8 cellular contexts compared by ENCODE assay signal in the genomic region with DNA sequence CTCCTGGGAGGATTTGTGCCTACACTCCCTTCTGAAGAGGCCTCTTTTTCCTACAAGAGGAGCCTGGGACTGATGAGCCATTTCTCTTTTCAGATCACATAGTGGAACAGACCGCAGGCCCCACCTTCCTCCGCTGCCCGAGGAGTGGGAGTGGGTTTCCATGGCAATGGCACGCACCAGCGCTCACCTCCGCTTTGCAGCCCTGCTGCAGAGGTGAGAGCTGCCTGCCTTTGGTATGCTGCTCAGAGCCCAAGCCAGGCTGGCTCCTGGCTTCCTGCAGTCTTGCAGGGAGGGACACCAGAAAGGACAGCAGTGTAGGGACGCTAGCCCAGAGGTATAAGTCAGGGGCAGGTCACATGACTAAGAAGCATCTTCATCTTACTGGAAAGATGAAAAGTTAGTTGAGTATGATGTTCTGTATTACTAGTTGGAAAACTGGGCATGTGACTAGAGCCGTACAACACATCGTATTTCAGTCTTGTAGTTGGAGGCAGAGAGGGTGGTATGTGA. TPM values are rescaled to one million over a fixed set of nuclear protein-coding genes. Genes with fewer than 3 reads are reported as not detected.
DNase-seq lines count a peak whose midpoint lies in the region; ATAC-seq and TF ChIP-seq lines count a peak whose summit lies in the region.
"Had no signal": no experiment of that assay in that cellular context is flagged by ENCODE, and none has a peak within 500 bp of the region (broad histone marks: within the 10 kb centered on the region; RNA-seq: fewer than 3 reads in every experiment).

No MANE protein-coding gene starts in this region.

- ATAC-seq in GM18873 (IDR thresholded peaks at IDR 0.05; ENCODE audit: low FRiP score, unreplicated experiment), result peak; percentile 67
- peak; percentile 56 for ATAC-seq in GM23338

- intact Hi-C loops in mammary epithelial cell (cut with micrococcal nuclease), result no loop called here

- no peak overlapping the region for H3K4me2 ChIP-seq in GM23338
- H3K4me2 ChIP-seq in mammary epithelial cell (ENCODE audit: insufficient read depth, low read depth, low read length), result peak overlapping the region; percentile 57

- H3K4me3 Mint-ChIP-seq in GM23338, result no peak overlapping the region

- H3K36me3 ChIP-seq in GM23338 (ENCODE audit: insufficient read depth), result 0 out of 2 replicates have a peak, but pooled peaks cover 2% of the 10 kb centered on the region
- H3K36me3 ChIP-seq in mammary epithelial cell (ENCODE audit: insufficient read depth, low read length), result no peaks in the 10 kb centered on the region
- no peaks in the 10 kb centered on the region for H3K36me3 ChIP-seq in tibial nerve

- H3K79me2 ChIP-seq in GM23338 (replicated peaks; ENCODE audit: insufficient read depth) (no peaks in the 10 kb centered on the region), mammary epithelial cell (ENCODE audit: insufficient read depth, low read length) (no peaks in the 10 kb centered on the region)

- H3K27me3 ChIP-seq in GM23338 (ENCODE audit: insufficient read depth), result no peaks in the 10 kb centered on the region
- no peaks in the 10 kb centered on the region for H3K27me3 ChIP-seq in mammary epithelial cell (ENCODE audit: insufficient read depth, low read length)
- no peaks in the 10 kb centered on the region for H3K27me3 ChIP-seq in tibial nerve
- H3K27me3 ChIP-seq: SJSA1 had no signal

- H3F3A ChIP-seq in GM23338 (replicated peaks; ENCODE audit: low read depth), result no peaks in the 10 kb centered on the region

- in situ Hi-C loops in mammary epithelial cell (cut with MboI; ENCODE audit: low sequenced_read_pairs in 2 of 2), result loop anchor here in 1 of 2 donors (10.0 kb wide), 1 partner anchor 351 kb away; no protein-coding TSS in a partner anchor

- TF ChIP-seq CTCF in GM23338 (conservative IDR thresholded peaks at IDR 0.05; ENCODE audit: low read depth in 2 of 2) (no peak), mammary epithelial cell (conservative IDR thresholded peaks at IDR 0.05 in 1 of 2, IDR thresholded peaks at IDR 0.05 in 1 of 2; ENCODE audit: extremely low read depth in 1 of 2, insufficient read depth in 1 of 2, low read depth in 1 of 2, low read length in 2 of 2) (no peak), tibial nerve (IDR thresholded peaks at IDR 0.05) (no peak)

- H3K36me3 Mint-ChIP-seq in GM23338 (ENCODE audit: low read depth), result peaks cover 3% of the 10 kb centered on the region; the same call in 2 of the 3 replicates

- CTCF ChIA-PET in mammary epithelial cell (lab: Charles Lee; ENCODE audit: low non-redundant PET), result no interaction called here

- H2AFZ ChIP-seq in GM23338 (no peak overlapping the region), mammary epithelial cell (ENCODE audit: low read depth, low read length) (peak overlapping the region; percentile 82)

- no peaks in the 10 kb centered on the region for H3K9me3 ChIP-seq in mammary epithelial cell (replicated peaks; ENCODE audit: insufficient read depth, low read length)
- no peaks in the 10 kb centered on the region for H3K9me3 ChIP-seq in tibial nerve
- H3K9me3 ChIP-seq: SJSA1 had no signal

- BruUV-seq in mammary epithelial cell (replicated peaks; lab: Mats Ljungman, UMichigan), result no TSS peak

- dilution Hi-C loops in mammary epithelial cell (cut with HindIII; ENCODE audit: low sequenced_read_pairs), result loop anchor here (5.0 kb wide), 1 partner anchor 53 kb away; no protein-coding TSS in a partner anchor

- no peaks in the 10 kb centered on the region for H3K9me2 ChIP-seq in GM23338 (ENCODE audit: insufficient read depth)

- no peaks in the 10 kb centered on the region for H3K27me3 Mint-ChIP-seq in GM23338 (ENCODE audit: insufficient read depth, low read depth, poor library complexity)

- TF ChIP-seq EP300 in tibial nerve (IDR thresholded peaks at IDR 0.05), result no peak

- H4K20me1 ChIP-seq in GM23338 (replicated peaks; ENCODE audit: insufficient read depth), result no peaks in the 10 kb centered on the region
- no peaks in the 10 kb centered on the region for H4K20me1 ChIP-seq in mammary epithelial cell (ENCODE audit: insufficient read depth, low read length)

- H3K4me1 ChIP-seq in GM23338 (ENCODE audit: insufficient read depth) (no peaks in the 10 kb centered on the region), mammary epithelial cell (ENCODE audit: insufficient read depth, low read length) (peaks cover 20% of the 10 kb centered on the region), tibial nerve (peaks cover 0 to 7% (median 3%) of the 10 kb centered on the region in 4 donors)

- peak; percentile 46 for DNase-seq in GM23338 (ENCODE audit: low spot score)
- DNase-seq in NCI-H1048 (lab: John Stamatoyannopoulos, UW), result peak; percentile 4
- DNase-seq in mammary epithelial cell, result peak; percentile 71
- DNase-seq in ureter (ENCODE audit: low spot score), result peak; percentile 60
- no peak for DNase-seq in AG08395 (ENCODE audit: low spot score)
- no peak for DNase-seq in tibial nerve (ENCODE audit: low spot score in 2 of 2)

- peaks cover 3% of the 10 kb centered on the region; the same call in 2 of the 3 replicates for H3K4me1 Mint-ChIP-seq in GM23338

- H3K9me3 Mint-ChIP-seq in GM23338, result no peaks in the 10 kb centered on the region

- H3K27ac ChIP-seq in GM23338 (ENCODE audit: low read depth), result no peak overlapping the region
- no peak overlapping the region for H3K27ac ChIP-seq in mammary epithelial cell (ENCODE audit: insufficient read depth, low read depth, low read length)
- H3K27ac ChIP-seq in tibial nerve, result no peak overlapping the region
- H3K27ac ChIP-seq: SJSA1 had no signal

- H3K4me3 ChIP-seq in GM23338 (no peak overlapping the region), mammary epithelial cell (replicated peaks in 1 of 3; ENCODE audit: insufficient read depth in 1 of 3, low read depth in 2 of 3, low read length in 3 of 3) (no peak overlapping the region), tibial nerve (no peak overlapping the region)
- H3K4me3 ChIP-seq: SJSA1 had no signal

- H3K9ac ChIP-seq in mammary epithelial cell (ENCODE audit: insufficient read depth, low read length), result no peak overlapping the region

- WGBS in mammary epithelial cell (ENCODE audit: low coverage, missing lambda C conversion rate), result 5% methylated on average over 9 of the region's 9 CpGs
- WGBS in tibial nerve, 2 donors, result 59 to 74% methylated on average over 9 of the region's 9 CpGs

- TF ChIP-seq POLR2A in tibial nerve (IDR thresholded peaks at IDR 0.05), result no peak

- H3K27ac Mint-ChIP-seq in GM23338, result no peak overlapping the region

TF ChIP-seq in GM23338, 12 proteins besides CTCF, POLR2A, EP300 and RAD21 (continues in another document):
- TF ChIP-seq EZH2 (IDR thresholded peaks at IDR 0.05; ENCODE audit: low read depth, unreplicated experiment) (no peak), ZNF331 (CRISPR knock-in tag; IDR thresholded peaks at IDR 0.05; ENCODE audit: low read depth) (no peak), CREB1 (CRISPR knock-in tag; IDR thresholded peaks at IDR 0.05; ENCODE audit: low read depth) (no peak), POLR2AphosphoS5 (IDR thresholded peaks at IDR 0.05; ENCODE audit: low read depth) (no peak), NANOG (IDR thresholded peaks at IDR 0.05; ENCODE audit: borderline replicate concordance) (no peak), ZNF114 (CRISPR knock-in tag; IDR thresholded peaks at IDR 0.05) (no peak), STAT1 (IDR thresholded peaks at IDR 0.05; ENCODE audit: unreplicated experiment) (no peak)
- TF ChIP-seq, protein P1, sequence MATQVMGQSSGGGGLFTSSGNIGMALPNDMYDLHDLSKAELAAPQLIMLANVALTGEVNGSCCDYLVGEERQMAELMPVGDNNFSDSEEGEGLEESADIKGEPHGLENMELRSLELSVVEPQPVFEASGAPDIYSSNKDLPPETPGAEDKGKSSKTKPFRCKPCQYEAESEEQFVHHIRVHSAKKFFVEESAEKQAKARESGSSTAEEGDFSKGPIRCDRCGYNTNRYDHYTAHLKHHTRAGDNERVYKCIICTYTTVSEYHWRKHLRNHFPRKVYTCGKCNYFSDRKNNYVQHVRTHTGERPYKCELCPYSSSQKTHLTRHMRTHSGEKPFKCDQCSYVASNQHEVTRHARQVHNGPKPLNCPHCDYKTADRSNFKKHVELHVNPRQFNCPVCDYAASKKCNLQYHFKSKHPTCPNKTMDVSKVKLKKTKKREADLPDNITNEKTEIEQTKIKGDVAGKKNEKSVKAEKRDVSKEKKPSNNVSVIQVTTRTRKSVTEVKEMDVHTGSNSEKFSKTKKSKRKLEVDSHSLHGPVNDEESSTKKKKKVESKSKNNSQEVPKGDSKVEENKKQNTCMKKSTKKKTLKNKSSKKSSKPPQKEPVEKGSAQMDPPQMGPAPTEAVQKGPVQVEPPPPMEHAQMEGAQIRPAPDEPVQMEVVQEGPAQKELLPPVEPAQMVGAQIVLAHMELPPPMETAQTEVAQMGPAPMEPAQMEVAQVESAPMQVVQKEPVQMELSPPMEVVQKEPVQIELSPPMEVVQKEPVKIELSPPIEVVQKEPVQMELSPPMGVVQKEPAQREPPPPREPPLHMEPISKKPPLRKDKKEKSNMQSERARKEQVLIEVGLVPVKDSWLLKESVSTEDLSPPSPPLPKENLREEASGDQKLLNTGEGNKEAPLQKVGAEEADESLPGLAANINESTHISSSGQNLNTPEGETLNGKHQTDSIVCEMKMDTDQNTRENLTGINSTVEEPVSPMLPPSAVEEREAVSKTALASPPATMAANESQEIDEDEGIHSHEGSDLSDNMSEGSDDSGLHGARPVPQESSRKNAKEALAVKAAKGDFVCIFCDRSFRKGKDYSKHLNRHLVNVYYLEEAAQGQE (IDR thresholded peaks at IDR 0.05; ENCODE audit: unreplicated experiment), result no peak

RNA-seq across cellular contexts. Expression of a gene that starts 12.4 kb away (rescaled TPM):
- total RNA-seq in GM23338 (2014; rRNA removed; shearing (Covaris generic)), result 229 and 394 TPM in 2 replicates
- polyA plus RNA-seq in GM23338 (2016; fragmentation: Nextera tagmentation; extraction: Ambion mirVana) (579 and 620 TPM in 2 replicates), mammary epithelial cell (381 TPM)
- total RNA-seq in mammary epithelial cell (100 to 1,000 TPM in 1 of 2 donors, 10 to 100 TPM in 1; 28.5 to 106 TPM), ureter (2.6 TPM), tibial nerve (10 to 100 TPM in 1 of 4 donors, 1 to 10 TPM in 3; 3.7 to 11.1 (median 6.8) TPM)
- polyA minus RNA-seq in mammary epithelial cell, result 53.7 TPM

RNA-seq across cellular contexts. Expression of a gene that starts 15.2 kb away (rescaled TPM):
- 27.0 and 33.2 TPM in 2 replicates for total RNA-seq in GM23338 (2014; rRNA removed; shearing (Covaris generic))
- polyA plus RNA-seq in GM23338 (2016; fragmentation: Nextera tagmentation; extraction: Ambion mirVana) (31.1 and 47.5 TPM in 2 replicates), mammary epithelial cell (21.4 TPM)
- total RNA-seq in mammary epithelial cell (10 to 100 TPM; 38.3 to 38.7 TPM), ureter (34.2 TPM), tibial nerve (10 to 100 TPM; 68.2 to 76.8 (median 71.1) TPM)
- polyA minus RNA-seq in mammary epithelial cell, result 34.9 TPM

RNA-seq across cellular contexts. Expression of a gene that starts 34.2 kb away (rescaled TPM):
- 6.9 and 7.4 TPM in 2 replicates for total RNA-seq in GM23338 (2014; rRNA removed; shearing (Covaris generic))
- polyA plus RNA-seq in GM23338 (2016; fragmentation: Nextera tagmentation; extraction: Ambion mirVana) (3.3 and 4.6 TPM in 2 replicates), mammary epithelial cell (1.3 TPM)
- total RNA-seq in mammary epithelial cell (1 to 10 TPM; 1.6 to 2.8 TPM), ureter (5.3 TPM), tibial nerve (10 to 100 TPM in 1 of 4 donors, 1 to 10 TPM in 3; 5.7 to 12.5 (median 7.1) TPM)
- not detected for polyA minus RNA-seq in mammary epithelial cell

Comparison
In these comparisons a context has a peak if more than half of its experiments do, and no peak if none do; other contexts are left out.
1. DNase-seq: peak in GM23338 (single experiment), NCI-H1048 (single experiment), mammary epithelial cell (single experiment) and ureter (single experiment); none in AG08395 (single experiment) and tibial nerve (0 of 2).